1 cellular context compared by ENCODE assay signal in the genomic region with DNA sequence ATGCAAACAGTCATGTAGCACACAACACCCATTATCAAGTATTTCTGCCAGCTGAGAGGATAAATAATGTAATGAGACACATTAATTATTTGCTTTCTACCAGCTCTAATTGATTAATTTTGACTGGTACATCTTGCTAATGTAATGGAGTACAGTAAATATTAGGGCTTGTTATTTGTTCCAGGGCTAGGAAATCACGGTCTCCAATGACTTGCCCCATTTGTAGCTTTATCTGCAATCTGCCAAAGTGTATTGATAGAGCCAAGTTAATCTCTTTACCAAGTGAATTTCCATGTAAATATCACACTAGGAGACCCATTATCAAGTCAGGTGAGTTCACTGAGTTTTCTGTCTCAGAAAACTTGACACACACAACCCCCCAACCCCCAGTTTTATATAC.
TF ChIP-seq lines count a peak whose summit lies in the region.

No MANE protein-coding gene starts in this region.

TF ChIP-seq in GM23338, 12 proteins besides CTCF, POLR2A, EP300 and RAD21 (continued from another document):
- TF ChIP-seq EZH2phosphoT487 (IDR thresholded peaks at IDR 0.05; ENCODE audit: unreplicated experiment) (no peak), ZNF331 (CRISPR knock-in tag; IDR thresholded peaks at IDR 0.05; ENCODE audit: low read depth) (no peak), NANOG (IDR thresholded peaks at IDR 0.05; ENCODE audit: borderline replicate concordance) (no peak)
- TF ChIP-seq, protein P1, sequence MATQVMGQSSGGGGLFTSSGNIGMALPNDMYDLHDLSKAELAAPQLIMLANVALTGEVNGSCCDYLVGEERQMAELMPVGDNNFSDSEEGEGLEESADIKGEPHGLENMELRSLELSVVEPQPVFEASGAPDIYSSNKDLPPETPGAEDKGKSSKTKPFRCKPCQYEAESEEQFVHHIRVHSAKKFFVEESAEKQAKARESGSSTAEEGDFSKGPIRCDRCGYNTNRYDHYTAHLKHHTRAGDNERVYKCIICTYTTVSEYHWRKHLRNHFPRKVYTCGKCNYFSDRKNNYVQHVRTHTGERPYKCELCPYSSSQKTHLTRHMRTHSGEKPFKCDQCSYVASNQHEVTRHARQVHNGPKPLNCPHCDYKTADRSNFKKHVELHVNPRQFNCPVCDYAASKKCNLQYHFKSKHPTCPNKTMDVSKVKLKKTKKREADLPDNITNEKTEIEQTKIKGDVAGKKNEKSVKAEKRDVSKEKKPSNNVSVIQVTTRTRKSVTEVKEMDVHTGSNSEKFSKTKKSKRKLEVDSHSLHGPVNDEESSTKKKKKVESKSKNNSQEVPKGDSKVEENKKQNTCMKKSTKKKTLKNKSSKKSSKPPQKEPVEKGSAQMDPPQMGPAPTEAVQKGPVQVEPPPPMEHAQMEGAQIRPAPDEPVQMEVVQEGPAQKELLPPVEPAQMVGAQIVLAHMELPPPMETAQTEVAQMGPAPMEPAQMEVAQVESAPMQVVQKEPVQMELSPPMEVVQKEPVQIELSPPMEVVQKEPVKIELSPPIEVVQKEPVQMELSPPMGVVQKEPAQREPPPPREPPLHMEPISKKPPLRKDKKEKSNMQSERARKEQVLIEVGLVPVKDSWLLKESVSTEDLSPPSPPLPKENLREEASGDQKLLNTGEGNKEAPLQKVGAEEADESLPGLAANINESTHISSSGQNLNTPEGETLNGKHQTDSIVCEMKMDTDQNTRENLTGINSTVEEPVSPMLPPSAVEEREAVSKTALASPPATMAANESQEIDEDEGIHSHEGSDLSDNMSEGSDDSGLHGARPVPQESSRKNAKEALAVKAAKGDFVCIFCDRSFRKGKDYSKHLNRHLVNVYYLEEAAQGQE (IDR thresholded peaks at IDR 0.05; ENCODE audit: unreplicated experiment) = no peak
- TF ChIP-seq, protein P2, sequence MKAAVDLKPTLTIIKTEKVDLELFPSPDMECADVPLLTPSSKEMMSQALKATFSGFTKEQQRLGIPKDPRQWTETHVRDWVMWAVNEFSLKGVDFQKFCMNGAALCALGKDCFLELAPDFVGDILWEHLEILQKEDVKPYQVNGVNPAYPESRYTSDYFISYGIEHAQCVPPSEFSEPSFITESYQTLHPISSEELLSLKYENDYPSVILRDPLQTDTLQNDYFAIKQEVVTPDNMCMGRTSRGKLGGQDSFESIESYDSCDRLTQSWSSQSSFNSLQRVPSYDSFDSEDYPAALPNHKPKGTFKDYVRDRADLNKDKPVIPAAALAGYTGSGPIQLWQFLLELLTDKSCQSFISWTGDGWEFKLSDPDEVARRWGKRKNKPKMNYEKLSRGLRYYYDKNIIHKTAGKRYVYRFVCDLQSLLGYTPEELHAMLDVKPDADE (IDR thresholded peaks at IDR 0.05) = no peak
